In genomic region chr11:841981-842369, GRCh38 we compare ENCODE assay signal across 8 cellular contexts. TPM values are rescaled to one million over a fixed set of nuclear protein-coding genes. Genes with fewer than 3 reads are reported as not detected.
DNase-seq lines count a peak whose midpoint lies in the region; ATAC-seq lines count a peak whose summit lies in the region.

No MANE protein-coding gene starts in this region.

- no peak for DNase-seq in activated naive CD4-positive, alpha-beta T cell treated with anti-CD3 and anti-CD28 coated beads, Interleukin-2, amount 50 U/mL, for 72 hours (ENCODE audit: low spot score in 2 of 2)
- DNase-seq in central memory CD4-positive, alpha-beta T cell: no peak
- DNase-seq in NCI-H2029 (lab: John Stamatoyannopoulos, UW) (no peak), COLO668 (lab: John Stamatoyannopoulos, UW; ENCODE audit: unreplicated experiment) (no peak)

- peak overlapping the region; percentile 79 to 94 for H3K27ac Mint-ChIP-seq in activated naive CD4-positive, alpha-beta T cell treated with anti-CD3 and anti-CD28 coated beads, Interleukin-2, amount 50 U/mL, for 72 hours

- peak overlapping the region; percentile 89 for H3K27ac ChIP-seq in stomach smooth muscle (ENCODE audit: low read length)

- peak overlapping the region; percentile 78 to 84 for H3K9ac ChIP-seq in stomach smooth muscle (ENCODE audit: low read length in 2 of 2)

- H3K36me3 ChIP-seq in stomach smooth muscle (ENCODE audit: control insufficient read depth in 2 of 2, insufficient read depth in 2 of 2, low read length in 2 of 2): peaks cover 13 to 29% of the 10 kb centered on the region in 2 donors

- peak overlapping the region; percentile 93 for H3K4me3 ChIP-seq in iPS-18c (ENCODE audit: insufficient read depth, low read depth, low read length)
- H3K4me3 ChIP-seq in stomach smooth muscle (ENCODE audit: low read length in 2 of 2): peak overlapping the region; percentile 91 to 92

- peaks cover 0 to 9% of the 10 kb centered on the region in 2 donors for H3K36me3 Mint-ChIP-seq in activated naive CD4-positive, alpha-beta T cell treated with anti-CD3 and anti-CD28 coated beads, Interleukin-2, amount 50 U/mL, for 72 hours

- no peaks in the 10 kb centered on the region for H3K9me3 Mint-ChIP-seq in activated naive CD4-positive, alpha-beta T cell treated with anti-CD3 and anti-CD28 coated beads, Interleukin-2, amount 50 U/mL, for 72 hours

- ATAC-seq in GM18907 (IDR thresholded peaks at IDR 0.05; ENCODE audit: unreplicated experiment) (peak; percentile 29), HG03097 (IDR thresholded peaks at IDR 0.05; ENCODE audit: low FRiP score, unreplicated experiment) (peak; percentile 23)
- peak; percentile 46 to 50 for ATAC-seq in activated naive CD4-positive, alpha-beta T cell treated with anti-CD3 and anti-CD28 coated beads, Interleukin-2, amount 50 U/mL, for 72 hours

- H3K4me1 ChIP-seq in stomach smooth muscle (ENCODE audit: control insufficient read depth, insufficient read depth, low read length): peaks cover 62% of the 10 kb centered on the region

- H3K9me3 ChIP-seq in iPS-18c (ENCODE audit: control insufficient read depth, insufficient read depth, low read length) (no peaks in the 10 kb centered on the region), stomach smooth muscle (ENCODE audit: control insufficient read depth in 2 of 2, low read length in 2 of 2) (no peaks in the 10 kb centered on the region)

- H3K27me3 ChIP-seq in stomach smooth muscle (ENCODE audit: control insufficient read depth in 1 of 2, insufficient read depth in 2 of 2, low read length in 2 of 2): no peaks in the 10 kb centered on the region

RNA-seq across cellular contexts. Expression of gene POLR2L, which starts 0.4 kb away (rescaled TPM):
- total RNA-seq in activated naive CD4-positive, alpha-beta T cell treated with anti-CD3 and anti-CD28 coated beads, Interleukin-2, amount 50 U/mL, for 72 hours: 10 to 100 TPM; 50.4 to 95.1 TPM

RNA-seq across cellular contexts. Expression of gene TSPAN4, which starts 0.7 kb away (rescaled TPM):
- 10 to 100 TPM; 12.6 to 18.9 TPM for total RNA-seq in activated naive CD4-positive, alpha-beta T cell treated with anti-CD3 and anti-CD28 coated beads, Interleukin-2, amount 50 U/mL, for 72 hours

RNA-seq across cellular contexts. Expression of gene CD151, which starts 9.2 kb away (rescaled TPM):
- 10 to 100 TPM; 42.8 to 46.0 TPM for total RNA-seq in activated naive CD4-positive, alpha-beta T cell treated with anti-CD3 and anti-CD28 coated beads, Interleukin-2, amount 50 U/mL, for 72 hours

RNA-seq across cellular contexts. Expression of gene CRACR2B, which starts 14.3 kb away (rescaled TPM):
- total RNA-seq in activated naive CD4-positive, alpha-beta T cell treated with anti-CD3 and anti-CD28 coated beads, Interleukin-2, amount 50 U/mL, for 72 hours: 1 to 10 TPM in 1 of 2 donors, under 1 TPM in 1; 0.66 to 1.9 TPM

RNA-seq across cellular contexts. Expression of gene PNPLA2, which starts 23.3 kb away (rescaled TPM):
- 10 to 100 TPM; 24.5 to 49.1 TPM for total RNA-seq in activated naive CD4-positive, alpha-beta T cell treated with anti-CD3 and anti-CD28 coated beads, Interleukin-2, amount 50 U/mL, for 72 hours
